10 cellular contexts compared by ENCODE assay signal in genomic region chr2:164842624-164842966, GRCh38. TPM values are rescaled to one million over a fixed set of nuclear protein-coding genes. Genes with fewer than 3 reads are reported as not detected.
DNase-seq lines count a peak whose midpoint lies in the region; ATAC-seq, FAIRE-seq and TF ChIP-seq lines count a peak whose summit lies in the region.
"Had no signal": no experiment of that assay in that cellular context is flagged by ENCODE, and none has a peak within 500 bp of the region (broad histone marks: within the 10 kb centered on the region; RNA-seq: fewer than 3 reads in every experiment).

No MANE protein-coding gene starts in this region.

- POLR2A ChIA-PET in A673 (lab: Charles Lee; ENCODE audit: low non-redundant PET): no interaction called here
- POLR2A ChIA-PET in endothelial cell of umbilical vein (lab: Charles Lee): interaction anchor here (0.6 to 1.4 kb wide), 3 partner anchors 11 to 120 kb away, joined by 3 to 5 read pairs (median 5); no protein-coding TSS in a partner anchor

- H3K27ac Mint-ChIP-seq in activated T-cell treated with anti-CD3 and anti-CD28 coated beads, Interleukin-2, amount 50 U/mL, for 24 hours: no peak overlapping the region
- H3K27ac Mint-ChIP-seq: T-helper 1 cell treated with Interleukin-12 subunit alpha and Interleukin-12 subunit beta and Interleukin-4 antibody, amounts not matched to agents 30 μg/mL and 1 μg/mL, for 36 hours had no signal

- intact Hi-C loops in A673 (cut with micrococcal nuclease; ENCODE audit: unreplicated experiment): loop anchor here (5.0 kb wide), 2 partner anchors 55 to 75 kb away; no protein-coding TSS in a partner anchor
- intact Hi-C loops in endothelial cell of umbilical vein (cut with micrococcal nuclease): loop anchor here (1.0 to 5.0 kb wide), 4 partner anchors 55 to 150 kb away; no protein-coding TSS in a partner anchor

- no peak overlapping the region for H3K9ac ChIP-seq in endothelial cell of umbilical vein (replicated peaks; ENCODE audit: extremely low read depth, insufficient read depth, low read length)
- H3K9ac ChIP-seq in neural cell (ENCODE audit: low read length): no peak overlapping the region

- peak overlapping the region; percentile 82 for H2AFZ ChIP-seq in endothelial cell of umbilical vein (ENCODE audit: low read depth, low read length)
- no peak overlapping the region for H2AFZ ChIP-seq in neural cell (ENCODE audit: low read depth, low read length)

- no peaks in the 10 kb centered on the region for H3K36me3 Mint-ChIP-seq in activated T-cell treated with anti-CD3 and anti-CD28 coated beads, Interleukin-2, amount 50 U/mL, for 24 hours (ENCODE audit: low read depth)

- peaks cover 11% of the 10 kb centered on the region for H3K4me1 Mint-ChIP-seq in activated T-cell treated with anti-CD3 and anti-CD28 coated beads, Interleukin-2, amount 50 U/mL, for 24 hours (ENCODE audit: low read depth)

- H4K20me1 ChIP-seq in endothelial cell of umbilical vein (replicated peaks; ENCODE audit: control insufficient read depth, extremely low read depth, insufficient read depth, low read length) (no peaks in the 10 kb centered on the region), neural cell (ENCODE audit: insufficient read depth) (no peaks in the 10 kb centered on the region)

- H3K36me3 ChIP-seq in A673 (ENCODE audit: insufficient read depth, low read length, poor library complexity, severe bottlenecking) (no peaks in the 10 kb centered on the region), endothelial cell of umbilical vein (ENCODE audit: control insufficient read depth in 2 of 2, extremely low read depth in 1 of 2, insufficient read depth in 2 of 2, low read length in 2 of 2) (no peaks in the 10 kb centered on the region), neural cell (ENCODE audit: insufficient read depth, low read length) (no peaks in the 10 kb centered on the region)

- BruUV-seq in A673 (replicated peaks; lab: Mats Ljungman, UMichigan): no TSS peak
- no TSS peak for BruUV-seq in endothelial cell of umbilical vein (replicated peaks; lab: Mats Ljungman, UMichigan)

- H3K4me1 ChIP-seq in A673 (ENCODE audit: insufficient read depth, low read length, poor library complexity, severe bottlenecking) (peaks cover 31% of the 10 kb centered on the region), endothelial cell of umbilical vein (ENCODE audit: control insufficient read depth, extremely low read depth, insufficient read depth, low read length) (peaks cover 19% of the 10 kb centered on the region)

- no peaks in the 10 kb centered on the region for H3K9me3 Mint-ChIP-seq in activated T-cell treated with anti-CD3 and anti-CD28 coated beads, Interleukin-2, amount 50 U/mL, for 24 hours
- H3K9me3 Mint-ChIP-seq: T-helper 1 cell treated with Interleukin-12 subunit alpha and Interleukin-12 subunit beta and Interleukin-4 antibody, amounts not matched to agents 30 μg/mL and 1 μg/mL, for 36 hours had no signal

- no peaks in the 10 kb centered on the region for H3K9me3 ChIP-seq in A673 (ENCODE audit: low read depth, low read length, poor library complexity, severe bottlenecking)
- no peaks in the 10 kb centered on the region for H3K9me3 ChIP-seq in endothelial cell of umbilical vein (replicated peaks; ENCODE audit: control insufficient read depth, insufficient read depth, low read length)
- H3K9me3 ChIP-seq in neural cell (ENCODE audit: low read length): no peaks in the 10 kb centered on the region
- H3K9me3 ChIP-seq: mucosa of descending colon had no signal

- no peak overlapping the region for H3K4me3 Mint-ChIP-seq in activated T-cell treated with anti-CD3 and anti-CD28 coated beads, Interleukin-2, amount 50 U/mL, for 24 hours

- H3F3A ChIP-seq in neural cell (ENCODE audit: insufficient read depth, low read length, poor library complexity, severe bottlenecking): no peaks in the 10 kb centered on the region

- H3K79me2 ChIP-seq in endothelial cell of umbilical vein (ENCODE audit: control insufficient read depth, insufficient read depth, low read length) (peaks cover 2% of the 10 kb centered on the region), neural cell (replicated peaks; ENCODE audit: insufficient read depth, low read length) (no peaks in the 10 kb centered on the region)

- dilution Hi-C loops in endothelial cell of umbilical vein (cut with MboI; ENCODE audit: extremely low pct_ligation_motif_present, low sequenced_read_pairs): no loop called here

- no peak for FAIRE-seq in endothelial cell of umbilical vein (lab: Jason Lieb, UNC)

- no peaks in the 10 kb centered on the region for H3K9me2 ChIP-seq in neural cell (ENCODE audit: insufficient read depth, low read length)

- no peak for TF ChIP-seq RAD21 in neural cell (conservative IDR thresholded peaks at IDR 0.05)

- no peak for DNase-seq in A673 (ENCODE audit: low spot score)
- no peak for DNase-seq in LNCaP clone FGC (ENCODE audit: low read depth)
- no peak for DNase-seq in endothelial cell of umbilical vein (ENCODE audit: low read depth, low spot score)
- DNase-seq in NCI-H446 treated with DMSO at 0.1 percent for 48 hours (lab: John Stamatoyannopoulos, UW): no peak
- DNase-seq in activated T-cell treated with anti-CD3 and anti-CD28 coated beads, Interleukin-2, amount 50 U/mL, for 24 hours: no peak
- DNase-seq in HuH-7 (ENCODE audit: low spot score): no peak

- H3K9me1 ChIP-seq in endothelial cell of umbilical vein (replicated peaks; ENCODE audit: control insufficient read depth, extremely low read depth, insufficient read depth, low read length): no peaks in the 10 kb centered on the region

- TF ChIP-seq CTCF in A673 (conservative IDR thresholded peaks at IDR 0.05; ENCODE audit: low read depth, low read length) (no peak), LNCaP clone FGC (IDR thresholded peaks at IDR 0.05; ENCODE audit: control insufficient read depth, extremely low read depth, insufficient read depth) (no peak), endothelial cell of umbilical vein (IDR thresholded peaks at IDR 0.05; ENCODE audit: extremely low read depth in 1 of 2, insufficient read depth in 1 of 2, low read depth in 1 of 2, low read length in 2 of 2) (no peak), neural cell (IDR thresholded peaks at IDR 0.05; ENCODE audit: poor library complexity, severe bottlenecking) (no peak)

- peaks cover 55% of the 10 kb centered on the region for H3K27me3 Mint-ChIP-seq in activated T-cell treated with anti-CD3 and anti-CD28 coated beads, Interleukin-2, amount 50 U/mL, for 24 hours

- H3K27me3 ChIP-seq in A673 (replicated peaks; ENCODE audit: insufficient read depth, low read depth, low read length, poor library complexity) (no peaks in the 10 kb centered on the region), endothelial cell of umbilical vein (ENCODE audit: control insufficient read depth in 2 of 2, insufficient read depth in 2 of 2, low read length in 2 of 2) (no peaks in the 10 kb centered on the region), neural cell (ENCODE audit: insufficient read depth, low read depth, low read length) (peaks cover 35% of the 10 kb centered on the region)

- ATAC-seq in HG03439 (IDR thresholded peaks at IDR 0.05; ENCODE audit: unreplicated experiment): no peak

- TF ChIP-seq EP300 in neural cell (conservative IDR thresholded peaks at IDR 0.05; ENCODE audit: poor library complexity, severe bottlenecking): no peak

- TF ChIP-seq POLR2A in endothelial cell of umbilical vein (IDR thresholded peaks at IDR 0.05; ENCODE audit: low read depth, low read length): no peak

- H3K27ac ChIP-seq in A673 (ENCODE audit: low read depth, low read length, poor library complexity, severe bottlenecking): no peak overlapping the region
- no peak overlapping the region for H3K27ac ChIP-seq in endothelial cell of umbilical vein (ENCODE audit: insufficient read depth, low read depth, low read length)
- no peak overlapping the region for H3K27ac ChIP-seq in neural cell (ENCODE audit: low read length)

- CTCF ChIA-PET in A673 (lab: Charles Lee): no interaction called here
- CTCF ChIA-PET in endothelial cell of umbilical vein (lab: Charles Lee): interaction anchor here (0.9 to 3.6 kb wide), 31 partner anchors 10 to 361 kb away, joined by 3 to 48 read pairs (median 5); partner anchors contain the start of genes GRB14 and SCN3A

- peak overlapping the region; percentile 80 for H3K4me3 ChIP-seq in A673 (ENCODE audit: low read depth, low read length, poor library complexity, severe bottlenecking)
- H3K4me3 ChIP-seq in LNCaP clone FGC (ENCODE audit: low read depth, low read length): peak overlapping the region; percentile 83
- peak overlapping the region in 2 of 3 experiments; percentile 80 to 84 for H3K4me3 ChIP-seq in endothelial cell of umbilical vein (replicated peaks in 1 of 3; ENCODE audit: insufficient read depth in 1 of 3, low read depth in 1 of 3, low read length in 3 of 3)
- H3K4me3 ChIP-seq in neural cell (ENCODE audit: low read length): peak overlapping the region; percentile 79

- peak overlapping the region; percentile 96 for H3K4me2 ChIP-seq in endothelial cell of umbilical vein (ENCODE audit: insufficient read depth, low read length)
- H3K4me2 ChIP-seq in neural cell (ENCODE audit: low read length): no peak overlapping the region

TF ChIP-seq in endothelial cell of umbilical vein, 7 proteins besides CTCF, POLR2A, EP300 and RAD21 (continues in another document):
- no peak for TF ChIP-seq GATA2 (IDR thresholded peaks at IDR 0.05; ENCODE audit: insufficient read depth, insufficient read length, low read depth, low read length)
- no peak for TF ChIP-seq MAX (IDR thresholded peaks at IDR 0.05; ENCODE audit: insufficient read depth, insufficient read length)

TF ChIP-seq in neural cell, 6 proteins besides CTCF, POLR2A, EP300 and RAD21 (continues in another document):
- no peak for TF ChIP-seq EZH2 (IDR thresholded peaks at IDR 0.05; ENCODE audit: borderline replicate concordance, insufficient read depth, low read length, poor library complexity, severe bottlenecking)

RNA-seq across cellular contexts. Expression of gene COBLL1, which starts 1.0 kb away (rescaled TPM):
- total RNA-seq in A673 (2021): 4.2 and 6.6 TPM in 2 replicates
- total RNA-seq in endothelial cell of umbilical vein: 38.2 and 38.4 TPM in 2 replicates
- 7.0 and 9.1 TPM in 2 replicates for polyA plus RNA-seq in endothelial cell of umbilical vein
- polyA plus RNA-seq in endothelial cell of umbilical vein (2011; cell fraction: cytosol; rRNA removed): 8.5 and 8.6 TPM in 2 replicates
- 29.7 and 30.8 TPM in 2 replicates for polyA plus RNA-seq in endothelial cell of umbilical vein (2011; cell fraction: nucleus; rRNA removed)
- polyA plus RNA-seq in endothelial cell of umbilical vein (2012): 9.0 and 13.4 TPM in 2 replicates
- polyA minus RNA-seq in endothelial cell of umbilical vein: 24.9 and 54.1 TPM in 2 replicates
- polyA minus RNA-seq in endothelial cell of umbilical vein (2011; cell fraction: cytosol; rRNA and poly(A)+ RNA removed): 8.5 TPM
- 123 and 182 TPM in 2 replicates for polyA minus RNA-seq in endothelial cell of umbilical vein (2011; cell fraction: nucleus; rRNA and poly(A)+ RNA removed)
- 0.11 TPM in 1 of 2 replicates, not detected in the other for polyA plus RNA-seq in neural cell
- polyA minus RNA-seq in neural cell: 0.93 and 1.9 TPM in 2 replicates
